Comparison of ENCODE assay signal across 9 cellular contexts in the genomic region with DNA sequence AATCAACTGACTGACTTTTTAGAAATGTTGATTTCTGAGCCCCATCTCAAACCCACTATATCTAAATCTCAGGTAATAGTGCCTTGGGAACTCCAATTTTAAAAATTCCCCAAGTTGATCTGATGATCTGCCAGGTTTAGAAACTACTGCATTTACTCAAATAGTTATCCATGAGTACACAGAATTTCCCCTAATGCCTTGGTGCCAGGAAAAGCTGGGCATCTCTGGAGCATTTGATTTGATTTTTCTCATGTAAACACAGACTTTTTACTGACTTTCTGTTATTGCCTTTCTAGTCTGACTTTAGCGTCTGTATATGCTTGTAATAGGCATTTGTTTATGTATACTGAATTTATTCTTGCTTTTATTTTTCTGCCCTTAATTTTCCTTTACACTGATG.
"Had no signal": no experiment of that assay in that cellular context is flagged by ENCODE, and none has a peak within 500 bp of the region (broad histone marks: within the 10 kb centered on the region; RNA-seq: fewer than 3 reads in every experiment).

No MANE protein-coding gene starts in this region.

- H3K4me3 ChIP-seq: esophagus squamous epithelium, neural progenitor cell, SJCRH30, upper lobe of left lung had no signal

- H3K9me3 ChIP-seq: esophagus squamous epithelium, SJCRH30, upper lobe of left lung had no signal

- H3K27ac Mint-ChIP-seq: activated naive CD8-positive, alpha-beta T cell treated with anti-CD3 and anti-CD28 coated beads, Interleukin-2, amount 10 ng/mL, durations not matched to agents 7 days and 5 days; neural progenitor cell had no signal

- H3K4me1 Mint-ChIP-seq: neural progenitor cell had no signal

- DNase-seq: activated gamma-delta T cell; activated naive CD8-positive, alpha-beta T cell treated with anti-CD3 and anti-CD28 coated beads, Interleukin-2, amount 10 ng/mL, durations not matched to agents 7 days and 5 days; esophagus squamous epithelium; upper lobe of left lung had no signal

- H3K27ac ChIP-seq: neural progenitor cell, parathyroid adenoma, SJCRH30, upper lobe of left lung had no signal

- ATAC-seq: T-cell had no signal

- H3K4me1 ChIP-seq: esophagus squamous epithelium, neural progenitor cell, parathyroid adenoma, SJCRH30 had no signal

- H3K4me3 Mint-ChIP-seq: activated naive CD8-positive, alpha-beta T cell treated with anti-CD3 and anti-CD28 coated beads, Interleukin-2, amount 10 ng/mL, durations not matched to agents 7 days and 5 days; neural progenitor cell; T-cell had no signal

- H3K27me3 ChIP-seq: esophagus squamous epithelium, neural progenitor cell, SJCRH30, upper lobe of left lung had no signal

- H3K27me3 Mint-ChIP-seq: activated naive CD8-positive, alpha-beta T cell treated with anti-CD3 and anti-CD28 coated beads, Interleukin-2, amount 10 ng/mL, durations not matched to agents 7 days and 5 days; T-cell had no signal

- FAIRE-seq: astrocyte had no signal

- H3K9me3 Mint-ChIP-seq: activated naive CD8-positive, alpha-beta T cell treated with anti-CD3 and anti-CD28 coated beads, Interleukin-2, amount 10 ng/mL, durations not matched to agents 7 days and 5 days; neural progenitor cell; T-cell had no signal

- H3K9ac ChIP-seq: neural progenitor cell, parathyroid adenoma had no signal
